ENCODE assay signal across 30 cellular contexts in the genomic region with DNA sequence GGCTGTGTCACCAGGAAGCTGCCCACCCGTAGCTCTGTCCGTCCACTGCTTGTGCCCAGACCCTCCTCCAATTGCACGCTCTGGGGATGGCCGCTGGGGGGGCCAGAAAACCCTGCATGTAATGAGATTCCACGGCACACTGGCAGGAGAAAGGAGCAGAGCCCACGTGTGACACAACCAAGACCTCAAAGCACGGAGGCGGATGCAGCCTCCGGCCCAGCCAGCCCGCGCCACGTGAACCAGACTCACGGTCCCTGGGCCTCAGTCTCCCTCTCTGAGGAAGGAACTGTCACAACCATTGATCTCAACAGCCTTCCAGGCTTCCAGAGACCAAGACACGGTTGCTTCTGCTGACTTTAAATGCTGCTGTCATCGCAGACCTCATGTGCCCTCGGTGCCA. TPM values are rescaled to one million over a fixed set of nuclear protein-coding genes. Genes with fewer than 3 reads are reported as not detected.
"Had no signal": no experiment of that assay in that cellular context is flagged by ENCODE, and none has a peak within 500 bp of the region (broad histone marks: within the 10 kb centered on the region; RNA-seq: fewer than 3 reads in every experiment).

No MANE protein-coding gene starts in this region.

- H3K9me3 ChIP-seq: gastrocnemius medialis had no signal

- H3K4me1 ChIP-seq: esophagus squamous epithelium, gastrocnemius medialis, heart right ventricle, left lung, lower lobe of right lung had no signal

- H3K27me3 ChIP-seq: dorsolateral prefrontal cortex, esophagus squamous epithelium, gastrocnemius medialis, heart right ventricle, left lung had no signal

- H3K27ac ChIP-seq: coronary artery, dorsolateral prefrontal cortex, epithelial cell of prostate, esophagus squamous epithelium, gastrocnemius medialis, heart right ventricle, left lung, lower lobe of right lung had no signal

- H3K4me3 Mint-ChIP-seq: memory B cell had no signal

- H3K4me3 ChIP-seq: coronary artery, dorsolateral prefrontal cortex, esophagus squamous epithelium, gastrocnemius medialis, heart right ventricle, left lung, lower lobe of right lung had no signal

- H3K36me3 ChIP-seq: esophagus squamous epithelium, gastrocnemius medialis, heart right ventricle, left lung, lower lobe of right lung had no signal

- ATAC-seq: esophagus mucosa, gastrocnemius medialis, heart right ventricle, left cardiac atrium, left lung, left ventricle myocardium superior, lower lobe of right lung had no signal

- DNase-seq: dermis blood vessel endothelial cell; dorsolateral prefrontal cortex; effector CD4-positive, alpha-beta T cell; effector memory CD4-positive, alpha-beta T cell; erythroblast; esophagus squamous epithelium; foreskin fibroblast; foreskin melanocyte; gastrocnemius medialis; glutamatergic neuron; head of caudate nucleus; heart right ventricle; hippocampal formation; left cardiac atrium; left lung; left ventricle myocardium superior; lower lobe of right lung; mammary epithelial cell; mesendoderm; midbrain had no signal

- H3K4me1 Mint-ChIP-seq: memory B cell had no signal

- H3K27ac Mint-ChIP-seq: memory B cell had no signal

RNA-seq across cellular contexts. Expression of a gene that starts 14.4 kb away (rescaled TPM):
- total RNA-seq: dermis blood vessel endothelial cell, dorsolateral prefrontal cortex, esophagus mucosa, esophagus squamous epithelium, gastrocnemius medialis, glomerular endothelial cell, heart right ventricle, kidney epithelial cell, left cardiac atrium, left lung, left ventricle myocardium superior, lower leg skin, lower lobe of right lung, mammary epithelial cell, mononuclear cell, mucosa of gallbladder had no signal
- polyA plus RNA-seq: heart right ventricle, keratinocyte, mammary epithelial cell had no signal
